ENCODE assay signal across 8 cellular contexts in genomic region chr7:47669178-47669878, GRCh38.
A peak's percentile ranks its signal among the peaks of the same experiment; 100 is the strongest.
DNase-seq lines count a peak whose midpoint lies in the region; ATAC-seq, FAIRE-seq and TF ChIP-seq lines count a peak whose summit lies in the region.

No MANE protein-coding gene starts in this region.

- CTCF ChIA-PET in IMR-90 (lab: Yijun Ruan, JAX), result interaction anchor here (0.7 kb wide), 1 partner anchor 17 kb away, joined by 3 read pairs; no protein-coding TSS in a partner anchor

- H3K4me1 ChIP-seq in IMR-90 (ENCODE audit: control insufficient read depth, insufficient read depth, low read length), result peaks cover 18% of the 10 kb centered on the region
- H3K4me1 ChIP-seq in keratinocyte (ENCODE audit: control insufficient read depth, extremely low read depth, insufficient read depth, low read length), result peaks cover 15% of the 10 kb centered on the region
- peaks cover 11% of the 10 kb centered on the region for H3K4me1 ChIP-seq in suprapubic skin

- H3K4me3 ChIP-seq in GM12865 (ENCODE audit: low read depth, low read length) (no peak overlapping the region), IMR-90 (ENCODE audit: insufficient read depth, low read depth, low read length) (no peak overlapping the region), keratinocyte (ENCODE audit: control insufficient read depth in 2 of 3, extremely low read depth in 1 of 3, insufficient read depth in 2 of 3, low read depth in 1 of 3, low read length in 3 of 3) (no peak overlapping the region), suprapubic skin (no peak overlapping the region)

- in situ Hi-C loops in IMR-90 (cut with MboI; ENCODE audit: low sequenced_read_pairs), result no loop called here
- in situ Hi-C loops in G401 (cut with HindIII; ENCODE audit: low sequenced_read_pairs), result no loop called here

- no peak for TF ChIP-seq POLR2A in IMR-90 (IDR thresholded peaks at IDR 0.05; ENCODE audit: low read depth, low read length)
- TF ChIP-seq POLR2A in suprapubic skin (IDR thresholded peaks at IDR 0.05), result no peak

- no peak for TF ChIP-seq CTCF in GM12865 (IDR thresholded peaks at IDR 0.05; ENCODE audit: insufficient read depth, low read depth, low read length, missing control alignments)
- TF ChIP-seq CTCF in IMR-90 (conservative IDR thresholded peaks at IDR 0.05; ENCODE audit: low read depth, low read length), result no peak
- peak in 2 of 3 experiments; percentile 16 to 29 for TF ChIP-seq CTCF in keratinocyte (optimal IDR thresholded peaks at IDR 0.05 in 1 of 3, IDR thresholded peaks at IDR 0.05 in 1 of 3, conservative IDR thresholded peaks at IDR 0.05 in 1 of 3; ENCODE audit: extremely low read depth in 1 of 3, insufficient read depth in 2 of 3, low read length in 3 of 3)
- no peak for TF ChIP-seq CTCF in suprapubic skin (IDR thresholded peaks at IDR 0.05)

- H3K9me1 ChIP-seq in IMR-90 (ENCODE audit: insufficient read depth, low read length), result peaks cover 36% of the 10 kb centered on the region
- H3K9me1 ChIP-seq in keratinocyte (ENCODE audit: control insufficient read depth, extremely low read depth, insufficient read depth, low read length), result no peaks in the 10 kb centered on the region

- peak overlapping the region; percentile 77 for H2AFZ ChIP-seq in IMR-90 (replicated peaks; ENCODE audit: low read length, poor library complexity)
- H2AFZ ChIP-seq in keratinocyte (ENCODE audit: control insufficient read depth, low read length), result peak overlapping the region; percentile 74

- peak overlapping the region; percentile 82; the same call in 1 of the 2 replicates for H3K56ac ChIP-seq in IMR-90 (ENCODE audit: extremely low read depth, insufficient read depth, low read length)

- FAIRE-seq in keratinocyte (lab: Jason Lieb, UNC), result peak; percentile 99

- no peaks in the 10 kb centered on the region for H3K27me3 ChIP-seq in IMR-90 (ENCODE audit: control insufficient read depth, insufficient read depth, low read length)
- no peaks in the 10 kb centered on the region for H3K27me3 ChIP-seq in keratinocyte (ENCODE audit: control insufficient read depth, extremely low read depth, insufficient read depth, low read length)
- H3K27me3 ChIP-seq in suprapubic skin, result no peaks in the 10 kb centered on the region

- H3K4ac ChIP-seq in IMR-90 (ENCODE audit: low read depth, low read length), result peak overlapping the region; percentile 96

- 0 out of 4 replicates have a peak, but pooled peaks cover 0 to 3% of the 10 kb centered on the region in 2 experiments for H3K79me1 ChIP-seq in IMR-90 (ENCODE audit: low read depth in 1 of 2, low read length in 2 of 2)

- H2AK9ac ChIP-seq in IMR-90 (replicated peaks; ENCODE audit: low read depth, low read length, poor library complexity), result peak overlapping the region; percentile 73

- H4K8ac ChIP-seq in IMR-90 (ENCODE audit: low read depth in 2 of 2, low read length in 2 of 2), result peak overlapping the region; percentile 9 to 91; a peak in 3 of 4 replicates

- H3K14ac ChIP-seq in IMR-90 (replicated peaks; ENCODE audit: low read depth, low read length), result peak overlapping the region; percentile 90

- DNase-seq in GM12865 (ENCODE audit: low read depth), result peak; percentile 92
- DNase-seq in IMR-90, result peak; percentile 96
- DNase-seq in amniotic epithelial cell (ENCODE audit: low read depth), result peak; percentile 86
- peak; percentile 28 for DNase-seq in keratinocyte (ENCODE audit: low read depth, low spot score)
- peak; percentile 83 to 90 for DNase-seq in suprapubic skin (ENCODE audit: low spot score in 2 of 2)
- DNase-seq in activated effector memory CD4-positive, alpha-beta T cell treated with anti-CD3 and anti-CD28 coated beads, Interleukin-2, amount 50 U/mL, for 16 hours, result no peak
- DNase-seq in G401 (ENCODE audit: low spot score), result no peak

- H4K91ac ChIP-seq in IMR-90 (ENCODE audit: insufficient read depth, low read depth, low read length), result peak overlapping the region; percentile 87

- dilution Hi-C loops in IMR-90 (cut with HindIII; ENCODE audit: low sequenced_read_pairs, unreplicated experiment) (no loop called here), keratinocyte (cut with MboI; ENCODE audit: extremely low pct_ligation_motif_present, low sequenced_read_pairs) (no loop called here)

- H3K9ac ChIP-seq in IMR-90 (ENCODE audit: low read depth, low read length) (peak overlapping the region; percentile 14; the same call in 1 of the 2 replicates), keratinocyte (ENCODE audit: control insufficient read depth, extremely low read depth, insufficient read depth, low read length) (peak overlapping the region; percentile 35)

- intact Hi-C loops in IMR-90 (cut with micrococcal nuclease), result no loop called here

- no TSS peak for BruUV-seq in IMR-90 (replicated peaks; lab: Mats Ljungman, UMichigan)

- POLR2A ChIA-PET in IMR-90 (lab: Charles Lee; ENCODE audit: unreplicated experiment), result no interaction called here

- peak; percentile 91 for ATAC-seq in GM21737 (IDR thresholded peaks at IDR 0.05; ENCODE audit: unreplicated experiment)
- peak; percentile 83 for ATAC-seq in IMR-90 (ENCODE audit: low read depth)

- H3K18ac ChIP-seq in IMR-90 (ENCODE audit: low read depth, low read length), result peak overlapping the region; percentile 96

- 0 out of 2 replicates have a peak overlapping the region, but pooled peaks have one; percentile 15 for H3K4me2 ChIP-seq in IMR-90 (ENCODE audit: low read depth, low read length)
- H3K4me2 ChIP-seq in keratinocyte (ENCODE audit: control insufficient read depth, extremely low read depth, insufficient read depth, low read depth, low read length), result peak overlapping the region; percentile 40

- 13% methylated on average over 2 of the region's 10 CpGs; no CpG with 5 or more reads in 1 of the 2 experiments for WGBS in IMR-90 (ENCODE audit: extremely low coverage in 2 of 2, insufficient read length in 1 of 2), 2 experiments
- WGBS in suprapubic skin, result 51% methylated on average over 10 of the region's 10 CpGs

- TF ChIP-seq RAD21 in IMR-90 (IDR thresholded peaks at IDR 0.05; ENCODE audit: low read length), result peak; percentile 16; the same call in 1 of the 2 replicates

- peak overlapping the region; percentile 96 for H2BK120ac ChIP-seq in IMR-90 (ENCODE audit: low read depth, low read length)

- H4K5ac ChIP-seq in IMR-90 (ENCODE audit: low read depth, low read length), result peak overlapping the region; percentile 91

- no peaks in the 10 kb centered on the region for H3K9me3 ChIP-seq in IMR-90 (ENCODE audit: control insufficient read depth, insufficient read depth, low read length)
- no peaks in the 10 kb centered on the region for H3K9me3 ChIP-seq in keratinocyte (ENCODE audit: control insufficient read depth, low read depth, low read length)
- H3K9me3 ChIP-seq in suprapubic skin, result no peaks in the 10 kb centered on the region

- peak overlapping the region; percentile 40 for H3K23ac ChIP-seq in IMR-90 (ENCODE audit: low read depth, low read length)

- H3K27ac ChIP-seq in IMR-90 (ENCODE audit: insufficient read depth, low read length) (peak overlapping the region; percentile 25), keratinocyte (ENCODE audit: control insufficient read depth, insufficient read depth, low read length) (peak overlapping the region; percentile 57), suprapubic skin (peak overlapping the region; percentile 70)

- H3K79me2 ChIP-seq in keratinocyte (ENCODE audit: control insufficient read depth, insufficient read depth, low read length), result no peaks in the 10 kb centered on the region

- no peaks in the 10 kb centered on the region for H3K36me3 ChIP-seq in IMR-90 (ENCODE audit: control insufficient read depth, insufficient read depth, low read length)
- H3K36me3 ChIP-seq in keratinocyte (ENCODE audit: control insufficient read depth in 2 of 2, extremely low read depth in 1 of 2, insufficient read depth in 2 of 2, low read length in 2 of 2), result no peaks in the 10 kb centered on the region
- H3K36me3 ChIP-seq in suprapubic skin, result no peaks in the 10 kb centered on the region

- TF ChIP-seq EP300 in suprapubic skin (IDR thresholded peaks at IDR 0.05), result no peak

- no peaks in the 10 kb centered on the region for H4K20me1 ChIP-seq in IMR-90 (ENCODE audit: insufficient read depth, low read length)
- H4K20me1 ChIP-seq in keratinocyte (ENCODE audit: control insufficient read depth, extremely low read depth, insufficient read depth, low read length), result no peaks in the 10 kb centered on the region

- H2BK15ac ChIP-seq in IMR-90 (ENCODE audit: low read depth, low read length), result peak overlapping the region; percentile 96; the same call in 2 of the 3 replicates

- H2BK5ac ChIP-seq in IMR-90 (ENCODE audit: low read depth, low read length, poor library complexity, severe bottlenecking), result peak overlapping the region; percentile 89

- H2AK5ac ChIP-seq in IMR-90 (ENCODE audit: low read depth, low read length), result peak overlapping the region; percentile 78

- H2BK20ac ChIP-seq in IMR-90 (ENCODE audit: low read depth, low read length), result peak overlapping the region; percentile 80

TF ChIP-seq in IMR-90, 13 proteins besides CTCF, POLR2A, EP300 and RAD21 (continues in another document):
- peak; percentile 26; the same call in 1 of the 2 replicates for TF ChIP-seq MAZ (IDR thresholded peaks at IDR 0.05; ENCODE audit: borderline replicate concordance, low read depth, low read length)
- peak; percentile 76 for TF ChIP-seq USF2 (IDR thresholded peaks at IDR 0.05; ENCODE audit: low read depth, low read length)
- no peak for TF ChIP-seq RFX5 (IDR thresholded peaks at IDR 0.05; ENCODE audit: low read depth, low read length)
- peak; percentile 35; the same call in 1 of the 2 replicates for TF ChIP-seq MXI1 (IDR thresholded peaks at IDR 0.05; ENCODE audit: borderline replicate concordance, low read depth, low read length)
- peak; percentile 70 for TF ChIP-seq FOS (IDR thresholded peaks at IDR 0.05; ENCODE audit: low read depth, low read length)
- peak; percentile 91 for TF ChIP-seq BHLHE40 (IDR thresholded peaks at IDR 0.05; ENCODE audit: low read depth, low read length)
- 0 out of 2 replicates have a peak, but pooled peaks have one; percentile 9 for TF ChIP-seq SMC3 (IDR thresholded peaks at IDR 0.05; ENCODE audit: low read depth, low read length)

Comparison
In these comparisons a context has a peak if more than half of its experiments do, and no peak if none do; other contexts are left out.
1. DNase-seq: peak in GM12865 (single experiment), IMR-90 (single experiment), amniotic epithelial cell (single experiment), keratinocyte (single experiment) and suprapubic skin (2 of 2); none in activated effector memory CD4-positive, alpha-beta T cell treated with anti-CD3 and anti-CD28 coated beads, Interleukin-2, amount 50 U/mL, for 16 hours (single experiment) and G401 (single experiment).
2. CTCF ChIP-seq: peak in keratinocyte (2 of 3); none in GM12865 (single experiment), IMR-90 (single experiment) and suprapubic skin (0 of 2).
3. Peak in every context shown above with its lines, with median percentiles within 50 percentile points of each other: H3K27ac ChIP-seq.